In the genomic region with DNA sequence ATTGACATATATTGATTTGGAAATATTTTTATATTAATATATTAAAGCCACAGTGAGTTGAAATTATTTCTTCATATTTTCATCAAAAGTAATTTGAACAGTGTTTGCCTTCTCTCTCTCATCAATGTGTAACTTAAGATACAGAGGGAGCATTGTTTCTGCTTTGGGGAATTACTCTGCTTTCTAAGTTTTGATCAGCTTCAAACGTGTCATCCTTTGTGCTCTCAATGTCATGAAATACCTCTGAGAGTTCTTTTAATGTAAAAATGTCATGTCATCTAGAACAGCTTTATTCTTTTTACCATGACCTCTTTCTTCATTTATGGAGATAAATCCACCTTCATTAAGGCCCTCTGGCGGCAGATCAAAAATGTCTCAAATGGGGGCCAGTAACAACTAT, we compare ENCODE assay signal across 23 cellular contexts.
"Had no signal": no experiment of that assay in that cellular context is flagged by ENCODE, and none has a peak within 500 bp of the region (broad histone marks: within the 10 kb centered on the region; RNA-seq: fewer than 3 reads in every experiment).

No MANE protein-coding gene starts in this region.

- H3K4me3 ChIP-seq: SK-N-MC had no signal

- H3K9me3 Mint-ChIP-seq: activated naive CD4-positive, alpha-beta T cell treated with anti-CD3 and anti-CD28 coated beads, Interleukin-2, amount 50 U/mL, for 24 hours; T-cell had no signal

- H3K27me3 Mint-ChIP-seq: activated CD4-positive, alpha-beta memory T cell treated with anti-CD3 and anti-CD28 coated beads, Interleukin-2, amount 10 ng/mL, durations not matched to agents 7 days and 5 days; activated naive CD4-positive, alpha-beta T cell treated with anti-CD3 and anti-CD28 coated beads, Interleukin-2, amount 50 U/mL, for 24 hours had no signal

- ATAC-seq: activated CD4-positive, alpha-beta T cell treated with anti-CD3 and anti-CD28 coated beads for 36 hours; PC-3; Right ventricle myocardium inferior; T-cell had no signal

- H3K4me3 Mint-ChIP-seq: activated CD4-positive, alpha-beta memory T cell treated with anti-CD3 and anti-CD28 coated beads, Interleukin-2, amount 10 ng/mL, durations not matched to agents 7 days and 5 days; activated CD4-positive, alpha-beta T cell treated with anti-CD3 and anti-CD28 coated beads for 36 hours; activated naive CD4-positive, alpha-beta T cell treated with anti-CD3 and anti-CD28 coated beads, Interleukin-2, amount 50 U/mL, for 24 hours; T-cell had no signal

- DNase-seq: activated CD4-positive, alpha-beta memory T cell treated with anti-CD3 and anti-CD28 coated beads, Interleukin-2, amount 10 ng/mL, durations not matched to agents 7 days and 5 days; activated CD4-positive, alpha-beta T cell treated with anti-CD3 and anti-CD28 coated beads for 36 hours; activated CD4-positive, alpha-beta T cell treated with anti-CD3 and anti-CD28 coated beads, Interleukin-2, amount 50 U/mL, for 1 hour; activated naive CD4-positive, alpha-beta T cell; activated T-cell treated with anti-CD3 and anti-CD28 coated beads for 4 hours; aorta; central memory CD4-positive, alpha-beta T cell; KBM-7; MM.1S; NCI-H1105 treated with DMSO at 0.1 percent for 48 hours; NCI-H146; NCI-H187 treated with DMSO at 0.1 percent for 48 hours; NCI-H2081 treated with DMSO at 0.1 percent for 48 hours; NCI-H446; NCI-H524; PC-3; T-cell; T-helper 2 cell; WERI-Rb-1 had no signal

- FAIRE-seq: bronchial epithelial cell had no signal

- H3K27ac Mint-ChIP-seq: activated CD4-positive, alpha-beta memory T cell treated with anti-CD3 and anti-CD28 coated beads, Interleukin-2, amount 10 ng/mL, durations not matched to agents 7 days and 5 days; activated CD4-positive, alpha-beta T cell treated with anti-CD3 and anti-CD28 coated beads for 36 hours; activated naive CD4-positive, alpha-beta T cell treated with anti-CD3 and anti-CD28 coated beads, Interleukin-2, amount 50 U/mL, for 24 hours; T-cell had no signal

- H3K36me3 Mint-ChIP-seq: T-cell had no signal

- H3K36me3 ChIP-seq: WERI-Rb-1 had no signal

- H3K27ac ChIP-seq: SK-N-MC, WERI-Rb-1 had no signal
